ENCODE assay signal across 1 cellular context in genomic region chr7:22586806-22587180, GRCh38.
TF ChIP-seq lines count a peak whose summit lies in the region.

No MANE protein-coding gene starts in this region.

TF ChIP-seq in HepG2, 621 proteins besides CTCF, POLR2A, EP300 and RAD21 (continued from another document):
- TF ChIP-seq, protein P1, sequence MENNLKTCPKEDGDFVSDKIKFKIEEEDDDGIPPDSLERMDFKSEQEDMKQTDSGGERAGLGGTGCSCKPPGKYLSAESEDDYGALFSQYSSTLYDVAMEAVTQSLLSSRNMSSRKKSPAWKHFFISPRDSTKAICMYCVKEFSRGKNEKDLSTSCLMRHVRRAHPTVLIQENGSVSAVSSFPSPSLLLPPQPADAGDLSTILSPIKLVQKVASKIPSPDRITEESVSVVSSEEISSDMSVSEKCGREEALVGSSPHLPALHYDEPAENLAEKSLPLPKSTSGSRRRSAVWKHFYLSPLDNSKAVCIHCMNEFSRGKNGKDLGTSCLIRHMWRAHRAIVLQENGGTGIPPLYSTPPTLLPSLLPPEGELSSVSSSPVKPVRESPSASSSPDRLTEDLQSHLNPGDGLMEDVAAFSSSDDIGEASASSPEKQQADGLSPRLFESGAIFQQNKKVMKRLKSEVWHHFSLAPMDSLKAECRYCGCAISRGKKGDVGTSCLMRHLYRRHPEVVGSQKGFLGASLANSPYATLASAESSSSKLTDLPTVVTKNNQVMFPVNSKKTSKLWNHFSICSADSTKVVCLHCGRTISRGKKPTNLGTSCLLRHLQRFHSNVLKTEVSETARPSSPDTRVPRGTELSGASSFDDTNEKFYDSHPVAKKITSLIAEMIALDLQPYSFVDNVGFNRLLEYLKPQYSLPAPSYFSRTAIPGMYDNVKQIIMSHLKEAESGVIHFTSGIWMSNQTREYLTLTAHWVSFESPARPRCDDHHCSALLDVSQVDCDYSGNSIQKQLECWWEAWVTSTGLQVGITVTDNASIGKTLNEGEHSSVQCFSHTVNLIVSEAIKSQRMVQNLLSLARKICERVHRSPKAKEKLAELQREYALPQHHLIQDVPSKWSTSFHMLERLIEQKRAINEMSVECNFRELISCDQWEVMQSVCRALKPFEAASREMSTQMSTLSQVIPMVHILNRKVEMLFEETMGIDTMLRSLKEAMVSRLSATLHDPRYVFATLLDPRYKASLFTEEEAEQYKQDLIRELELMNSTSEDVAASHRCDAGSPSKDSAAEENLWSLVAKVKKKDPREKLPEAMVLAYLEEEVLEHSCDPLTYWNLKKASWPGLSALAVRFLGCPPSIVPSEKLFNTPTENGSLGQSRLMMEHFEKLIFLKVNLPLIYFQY (CRISPR knock-in tag; IDR thresholded peaks at IDR 0.05; ENCODE audit: borderline replicate concordance): no peak
- TF ChIP-seq BORCS8-MEF2B (CRISPR knock-in tag; IDR thresholded peaks at IDR 0.05) (no peak), ZNF652 (CRISPR knock-in tag; IDR thresholded peaks at IDR 0.05; ENCODE audit: borderline replicate concordance, low read depth) (no peak), ZNF432 (CRISPR knock-in tag; IDR thresholded peaks at IDR 0.05; ENCODE audit: borderline replicate concordance) (no peak), KLF11 (CRISPR knock-in tag; IDR thresholded peaks at IDR 0.05) (no peak)
- TF ChIP-seq, protein P2, sequence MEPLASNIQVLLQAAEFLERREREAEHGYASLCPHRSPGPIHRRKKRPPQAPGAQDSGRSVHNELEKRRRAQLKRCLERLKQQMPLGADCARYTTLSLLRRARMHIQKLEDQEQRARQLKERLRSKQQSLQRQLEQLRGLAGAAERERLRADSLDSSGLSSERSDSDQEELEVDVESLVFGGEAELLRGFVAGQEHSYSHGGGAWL (CRISPR knock-in tag; IDR thresholded peaks at IDR 0.05): no peak
